ENCODE assay signal across 10 cellular contexts in the genomic region with DNA sequence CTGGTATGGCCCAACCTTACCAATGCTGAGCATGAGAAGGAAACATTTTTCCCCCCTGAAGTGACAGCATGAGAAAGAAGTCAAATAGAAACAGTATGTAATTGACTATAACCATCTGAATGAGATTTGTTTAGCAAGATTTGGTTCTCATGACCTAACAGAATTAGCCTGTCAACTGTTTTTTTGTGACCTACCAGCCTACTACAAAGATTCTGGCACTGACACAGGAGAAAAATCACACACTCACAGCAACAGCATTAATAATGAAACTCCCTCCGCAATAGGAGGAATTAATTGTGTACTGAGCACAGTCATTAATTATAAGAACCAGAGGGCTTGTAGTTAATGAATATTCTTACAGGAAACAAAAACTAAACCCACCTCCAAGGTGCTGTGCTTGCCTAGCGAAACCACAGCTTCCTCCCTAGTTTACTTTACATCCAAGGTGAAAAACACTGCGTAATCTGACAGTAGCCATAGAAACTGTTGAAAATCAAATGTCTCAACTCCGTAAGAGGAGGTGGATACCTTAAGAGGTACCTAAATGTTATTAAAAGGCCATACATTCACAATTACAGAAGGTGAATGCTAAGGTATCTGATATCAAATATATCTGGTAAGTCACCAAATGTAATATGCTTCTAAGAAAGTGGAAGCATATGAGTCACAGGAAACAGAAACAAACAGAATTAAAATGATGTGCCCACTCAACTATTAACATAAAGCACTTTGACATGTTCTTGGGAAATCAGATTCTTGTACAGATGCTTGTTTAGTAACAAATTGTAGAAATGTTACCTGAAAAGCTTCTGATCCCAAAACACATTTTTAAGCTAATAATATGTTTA. TPM values are rescaled to one million over a fixed set of nuclear protein-coding genes. Genes with fewer than 3 reads are reported as not detected.
DNase-seq lines count a peak whose midpoint lies in the region; ATAC-seq, FAIRE-seq and TF ChIP-seq lines count a peak whose summit lies in the region.
"Had no signal": no experiment of that assay in that cellular context is flagged by ENCODE, and none has a peak within 500 bp of the region (broad histone marks: within the 10 kb centered on the region; RNA-seq: fewer than 3 reads in every experiment).

No MANE protein-coding gene starts in this region.

- TF ChIP-seq CTCF in fibroblast of lung (conservative IDR thresholded peaks at IDR 0.05 in 1 of 2, IDR thresholded peaks at IDR 0.05 in 1 of 2; ENCODE audit: low read depth in 1 of 2, low read length in 2 of 2) (no peak), left lung (IDR thresholded peaks at IDR 0.05) (no peak)

- H3K79me2 ChIP-seq in fibroblast of lung (ENCODE audit: control insufficient read depth, insufficient read depth, low read length): no peaks in the 10 kb centered on the region

- peak; percentile 95 for FAIRE-seq in GM18507 (lab: Jason Lieb, UNC)

- H2AFZ ChIP-seq in fibroblast of lung (ENCODE audit: low read length): no peak overlapping the region

- peak; percentile 94 for ATAC-seq in GM21423 (IDR thresholded peaks at IDR 0.05; ENCODE audit: unreplicated experiment)
- ATAC-seq in HG03520 (IDR thresholded peaks at IDR 0.05; ENCODE audit: unreplicated experiment): peak; percentile 80
- no peak for ATAC-seq in left lung

- H4K20me1 ChIP-seq in fibroblast of lung (ENCODE audit: control insufficient read depth, extremely low read depth, insufficient read depth, low read length): no peaks in the 10 kb centered on the region

- H3K27ac ChIP-seq in fibroblast of lung (ENCODE audit: insufficient read depth, low read length): no peak overlapping the region
- H3K27ac ChIP-seq in substantia nigra (ENCODE audit: low read depth, low read length, poor library complexity, severe bottlenecking): no peak overlapping the region
- H3K27ac ChIP-seq in left lung: no peak overlapping the region

- H3K4me1 ChIP-seq in fibroblast of lung (ENCODE audit: control insufficient read depth, extremely low read depth, insufficient read depth, low read length) (no peaks in the 10 kb centered on the region), left lung (no peaks in the 10 kb centered on the region)

- H3K4me3 ChIP-seq in fibroblast of lung (replicated peaks in 1 of 4; ENCODE audit: control extremely low read depth in 1 of 4, insufficient read depth in 1 of 4, low read depth in 3 of 4, low read length in 4 of 4) (no peak overlapping the region), left lung (no peak overlapping the region)

- no peak overlapping the region for H3K4me2 ChIP-seq in fibroblast of lung (ENCODE audit: extremely low read depth, insufficient read depth, low read length)

- H3K27me3 ChIP-seq in fibroblast of lung (ENCODE audit: control insufficient read depth, insufficient read depth, low read length): no peaks in the 10 kb centered on the region
- no peaks in the 10 kb centered on the region for H3K27me3 ChIP-seq in left lung

- H3K9ac ChIP-seq in fibroblast of lung (ENCODE audit: insufficient read depth, low read length): no peak overlapping the region

- DNase-seq in GM18507 (ENCODE audit: extremely low spot score, insufficient read length, low read depth) (no peak), fibroblast of lung (ENCODE audit: low read depth in 2 of 2) (peak; percentile 6 to 20), substantia nigra (lab: John Stamatoyannopoulos, UW) (no peak), left lung (no peak), NCI-H2107 (lab: John Stamatoyannopoulos, UW) (no peak), NCI-H2171 treated with DMSO at 0.1 percent for 48 hours (lab: John Stamatoyannopoulos, UW) (no peak)
- DNase-seq: effector CD4-positive, alpha-beta T cell; SHP77 had no signal

- intact Hi-C loops in left lung (cut with DNase I): no loop called here

- H3K36me3 ChIP-seq in fibroblast of lung (ENCODE audit: control insufficient read depth, insufficient read depth, low read length) (no peaks in the 10 kb centered on the region), left lung (no peaks in the 10 kb centered on the region)

- no peaks in the 10 kb centered on the region for H3K9me3 ChIP-seq in fibroblast of lung (ENCODE audit: control insufficient read depth, insufficient read depth, low read depth, low read length)
- H3K9me3 ChIP-seq in left lung: no peaks in the 10 kb centered on the region

RNA-seq across cellular contexts. Expression of gene MMRN1, which starts 35.0 kb away (rescaled TPM):
- total RNA-seq in fibroblast of lung (under 0.01 TPM in 2 replicates), left lung (10 to 100 TPM; 24.1 to 62.1 TPM)
- polyA plus RNA-seq in fibroblast of lung: not detected in 2 replicates
- polyA plus RNA-seq in fibroblast of lung (2012): not detected in 2 replicates
- 2.4 TPM in 1 of 2 replicates, not detected in the other for polyA minus RNA-seq in fibroblast of lung (ENCODE audit: low replicate concordance)

Comparison
In these comparisons a context has a peak if more than half of its experiments do, and no peak if none do; other contexts are left out.
1. DNase-seq: peak in fibroblast of lung (2 of 2); none in GM18507 (single experiment), substantia nigra (0 of 49), left lung (0 of 2), NCI-H2107 (single experiment) and NCI-H2171 treated with DMSO at 0.1 percent for 48 hours (single experiment).
2. RNA of gene MMRN1, which starts 35.0 kb away (total RNA-seq): 24.1 to 62.1 TPM in left lung; under 0.01 TPM in fibroblast of lung; every median in the first group is over 10 times any median in the second.